ENCODE assay signal across 27 cellular contexts in genomic region chr1:32771561-32772280, GRCh38. TPM values are rescaled to one million over a fixed set of nuclear protein-coding genes. Genes with fewer than 3 reads are reported as not detected.
DNase-seq lines count a peak whose midpoint lies in the region; ATAC-seq, FAIRE-seq and TF ChIP-seq lines count a peak whose summit lies in the region.
"Had no signal": no experiment of that assay in that cellular context is flagged by ENCODE, and none has a peak within 500 bp of the region (broad histone marks: within the 10 kb centered on the region; RNA-seq: fewer than 3 reads in every experiment).

No MANE protein-coding gene starts in this region.

- no peak overlapping the region for H4K91ac ChIP-seq in neuronal stem cell (ENCODE audit: low read depth, low read length, poor library complexity)

- H3K9me2 ChIP-seq in HCT116 (ENCODE audit: insufficient read depth) (no peaks in the 10 kb centered on the region), MM.1S (replicated peaks; ENCODE audit: insufficient read depth, low read length) (no peaks in the 10 kb centered on the region)

- peaks cover 3% of the 10 kb centered on the region for H3K9me1 ChIP-seq in K562 (ENCODE audit: control insufficient read depth, insufficient read depth, low read length)

- H3K79me1 ChIP-seq in neuronal stem cell (ENCODE audit: low read depth, low read length): peaks cover 4% of the 10 kb centered on the region

- H2AK5ac ChIP-seq in neuronal stem cell (ENCODE audit: low read depth, low read length): peak overlapping the region; percentile 68

- no peak overlapping the region for H2BK15ac ChIP-seq in neuronal stem cell (ENCODE audit: low read length)

- in situ Hi-C loops in K562 (cut with MboI): no loop called here

- no peak for TF ChIP-seq CTCF in HCT116 (IDR thresholded peaks at IDR 0.05 in 2 of 3, conservative IDR thresholded peaks at IDR 0.05 in 1 of 3; ENCODE audit: borderline replicate concordance in 1 of 3, insufficient read depth in 1 of 3, low read depth in 2 of 3, low read length in 2 of 3)
- no peak for TF ChIP-seq CTCF in K562 (IDR thresholded peaks at IDR 0.05 in 2 of 3, conservative IDR thresholded peaks at IDR 0.05 in 1 of 3; ENCODE audit: insufficient read depth in 2 of 3, low read depth in 1 of 3, low read length in 3 of 3)
- no peak for TF ChIP-seq CTCF in tibial nerve (IDR thresholded peaks at IDR 0.05)
- TF ChIP-seq CTCF in MM.1S (IDR thresholded peaks at IDR 0.05; ENCODE audit: low read length): no peak

- H4K20me1 ChIP-seq in BLaER1 treated with 17β-estradiol and CSF1 and Interleukin-3, amounts not matched to agents 10 nM and 100 nM: peaks cover 26 to 66% (median 41%) of the 10 kb centered on the region in 11 experiments; a peak in 21 of 22 replicates
- H4K20me1 ChIP-seq in HCT116 (ENCODE audit: insufficient read depth): no peaks in the 10 kb centered on the region
- peaks cover 24% of the 10 kb centered on the region; the same call in 1 of the 2 replicates for H4K20me1 ChIP-seq in K562 (replicated peaks; ENCODE audit: control insufficient read depth, insufficient read depth, low read length)
- 0 out of 2 replicates have a peak, but pooled peaks cover 4% of the 10 kb centered on the region for H4K20me1 ChIP-seq in MM.1S (ENCODE audit: insufficient read depth, low read length)

- CTCF ChIA-PET in HCT116 (lab: Charles Lee): interaction anchor here (1.4 to 5.4 kb wide), 3 partner anchors 19 to 251 kb away, joined by 3 to 108 read pairs (median 10); no protein-coding TSS in a partner anchor
- CTCF ChIA-PET in K562 (lab: Yijun Ruan, JAX; ENCODE audit: low intra/inter-chr PET ratio): interaction anchor here (2.4 to 5.8 kb wide), 2 partner anchors 57 to 60 kb away, joined by 10 to 99 read pairs; no protein-coding TSS in a partner anchor

- no peak overlapping the region for H3K4ac ChIP-seq in neuronal stem cell (ENCODE audit: low read length)

- H3K4me1 ChIP-seq in BLaER1 treated with 17β-estradiol and CSF1 and Interleukin-3, amounts not matched to agents 10 nM and 100 nM: peaks cover 18 to 75% (median 65%) of the 10 kb centered on the region in 10 experiments
- peaks cover 37 to 54% of the 10 kb centered on the region in 2 experiments for H3K4me1 ChIP-seq in HCT116 (ENCODE audit: control insufficient read depth in 1 of 2, insufficient read depth in 2 of 2, low read length in 2 of 2)
- peaks cover 6 to 36% of the 10 kb centered on the region in 2 experiments; a peak in 3 of 5 replicates for H3K4me1 ChIP-seq in K562 (replicated peaks in 1 of 2; ENCODE audit: control insufficient read depth in 2 of 2, insufficient read depth in 2 of 2, low read length in 2 of 2)
- H3K4me1 ChIP-seq in neuronal stem cell (ENCODE audit: control insufficient read depth in 2 of 2, insufficient read depth in 1 of 2, low read depth in 1 of 2, low read length in 2 of 2): peaks cover 3 to 11% of the 10 kb centered on the region in 2 donors
- H3K4me1 ChIP-seq in tibial nerve: peaks cover 0 to 58% (median 4%) of the 10 kb centered on the region in 4 donors
- no peaks in the 10 kb centered on the region for H3K4me1 ChIP-seq in MM.1S (ENCODE audit: low read length)

- WGBS in K562 (ENCODE audit: insufficient coverage, low coverage, missing lambda C conversion rate): 90% methylated on average over 23 of the region's 30 CpGs
- no CpG with 5 or more reads among the region's 30 CpGs for WGBS in neuronal stem cell (ENCODE audit: extremely low coverage in 2 of 2, insufficient read length in 2 of 2, insufficient replicate concordance in 1 of 2), 2 donors
- 69 to 85% methylated on average over 25 to 30 of the region's 30 CpGs for WGBS in tibial nerve, 2 donors

- peaks cover 32 to 41% (median 36%) of the 10 kb centered on the region in 11 experiments for H3K36me3 ChIP-seq in BLaER1 treated with 17β-estradiol and CSF1 and Interleukin-3, amounts not matched to agents 10 nM and 100 nM
- H3K36me3 ChIP-seq in HCT116 (ENCODE audit: control insufficient read depth in 1 of 2, insufficient read depth in 2 of 2, low read length in 2 of 2) (peaks cover 16 to 18% of the 10 kb centered on the region in 2 experiments; a peak in 3 of 4 replicates), K562 (ENCODE audit: control insufficient read depth, insufficient read depth, low read length) (peaks cover 84% of the 10 kb centered on the region; the same call in 2 of the 3 replicates), neuronal stem cell (replicated peaks in 1 of 2; ENCODE audit: control insufficient read depth in 2 of 2, insufficient read depth in 2 of 2, low read length in 2 of 2) (peaks cover 34 to 72% of the 10 kb centered on the region in 2 donors), tibial nerve (peaks cover 0 to 49% (median 0%) of the 10 kb centered on the region in 3 donors), MM.1S (replicated peaks; ENCODE audit: insufficient read depth, low read length) (0 out of 2 replicates have a peak, but pooled peaks cover 3% of the 10 kb centered on the region)

- no peak for DNase-seq in HCT116 (ENCODE audit: low read depth, low spot score)
- no peak for DNase-seq in K562 (ENCODE audit: extremely low read depth in 1 of 4, low spot score in 3 of 4)
- DNase-seq in neuronal stem cell (ENCODE audit: low spot score): no peak
- DNase-seq in tibial nerve (ENCODE audit: low spot score in 2 of 2): no peak
- DNase-seq in activated T-cell treated with anti-CD3 and anti-CD28 coated beads, Interleukin-2, amount 50 U/mL, for 1 hour: no peak
- DNase-seq in NCI-H1436 (lab: John Stamatoyannopoulos, UW): no peak
- DNase-seq in MM.1S: no peak
- DNase-seq: activated CD4-positive, alpha-beta T cell treated with anti-CD3 and anti-CD28 coated beads, Interleukin-2, amount 50 U/mL, for 48 hours; activated CD4-positive, CD25-positive, alpha-beta regulatory T cell; activated CD8-positive, alpha-beta memory T cell treated with anti-CD3 and anti-CD28 coated beads, Interleukin-2, amount 50 U/mL, for 4 hours; anterior cingulate cortex; NCI-H1092; NCI-H1930; NCI-H526 treated with DMSO at 0.1 percent for 48 hours; Right ventricle myocardium superior; small intestine; stimulated activated CD4-positive, alpha-beta T cell treated with anti-CD3 and anti-CD28 coated beads, Interleukin-2, amount 100 ng/mL, for 24 hours; T1000 had no signal

- TF ChIP-seq EP300 in K562 (IDR thresholded peaks at IDR 0.05; ENCODE audit: low read length) (no peak), tibial nerve (IDR thresholded peaks at IDR 0.05) (no peak)

- peak overlapping the region; percentile 44 to 92 (median 80) for H3K4me2 ChIP-seq in BLaER1 treated with 17β-estradiol and CSF1 and Interleukin-3, amounts not matched to agents 10 nM and 100 nM
- H3K4me2 ChIP-seq in HCT116 (ENCODE audit: low read length): no peak overlapping the region
- no peak overlapping the region for H3K4me2 ChIP-seq in K562 (ENCODE audit: insufficient read depth, low read length)
- H3K4me2 ChIP-seq in neuronal stem cell (ENCODE audit: insufficient read depth, low read length, poor library complexity, severe bottlenecking): no peak overlapping the region
- no peak overlapping the region for H3K4me2 ChIP-seq in MM.1S (ENCODE audit: low read depth, low read length)

- RAD21 ChIA-PET in HCT116 (lab: Charles Lee; ENCODE audit: low non-redundant PET in 1 of 2, low total read pairs in 2 of 2, uncharacterized antibody in 2 of 2, unreplicated experiment in 2 of 2): interaction anchor here (3.8 to 8.0 kb wide), 2 partner anchors 59 to 60 kb away, joined by 31 to 41 read pairs; no protein-coding TSS in a partner anchor

- peak overlapping the region in 4 of 11 experiments; percentile 22 to 55 (median 46); a peak in 7 of 22 replicates for H3K27ac ChIP-seq in BLaER1 treated with 17β-estradiol and CSF1 and Interleukin-3, amounts not matched to agents 10 nM and 100 nM
- H3K27ac ChIP-seq in HCT116 (ENCODE audit: low read depth, low read length) (no peak overlapping the region), K562 (ENCODE audit: extremely low read depth, low read depth, low read length) (no peak overlapping the region), neuronal stem cell (replicated peaks; ENCODE audit: low read length) (no peak overlapping the region), tibial nerve (no peak overlapping the region), MM.1S (ENCODE audit: low read length) (no peak overlapping the region)
- H3K27ac ChIP-seq: cardiac muscle cell, neutrophil, vagina had no signal

- no peak overlapping the region for H2BK12ac ChIP-seq in neuronal stem cell (ENCODE audit: low read length)

- H2AFZ ChIP-seq in HCT116 (ENCODE audit: low read depth, low read length, poor library complexity, severe bottlenecking): no peak overlapping the region
- H2AFZ ChIP-seq in K562 (ENCODE audit: low read depth, low read length): no peak overlapping the region
- H2AFZ ChIP-seq in neuronal stem cell (ENCODE audit: low read length): no peak overlapping the region
- no peak overlapping the region for H2AFZ ChIP-seq in MM.1S (ENCODE audit: low read length)

- H3K9me3 ChIP-seq in BLaER1 treated with 17β-estradiol and CSF1 and Interleukin-3, amounts not matched to agents 10 nM and 100 nM (replicated peaks in 1 of 11): no peaks in the 10 kb centered on the region
- H3K9me3 ChIP-seq in HCT116 (ENCODE audit: control insufficient read depth in 1 of 2, insufficient read depth in 1 of 2, low read depth in 1 of 2, low read length in 2 of 2) (no peaks in the 10 kb centered on the region), K562 (replicated peaks; ENCODE audit: control insufficient read depth, insufficient read depth, low read depth, low read length) (no peaks in the 10 kb centered on the region), neuronal stem cell (replicated peaks in 1 of 2; ENCODE audit: control insufficient read depth in 2 of 2, insufficient read depth in 1 of 2, low read depth in 1 of 2, low read length in 2 of 2) (peaks cover 0 to 1% of the 10 kb centered on the region in 2 donors), tibial nerve (no peaks in the 10 kb centered on the region), MM.1S (replicated peaks; ENCODE audit: insufficient read depth, low read length) (no peaks in the 10 kb centered on the region)
- H3K9me3 ChIP-seq: neutrophil, vagina had no signal

- ATAC-seq in HCT116: no peak
- no peak for ATAC-seq in K562
- ATAC-seq: activated T-helper 17 cell treated with anti-CD3 and anti-CD28 coated beads, Interleukin-2, amount 50 U/mL, for 72 hours; stimulated activated effector memory CD8-positive, alpha-beta T cell treated with anti-CD3 and anti-CD28 coated beads, Interleukin-12 subunit alpha, Interleukin-12 subunit beta, amount 100 ng/mL, for 72 hours had no signal

- H4K8ac ChIP-seq in neuronal stem cell (ENCODE audit: low read depth, low read length): no peak overlapping the region

- H3F3A ChIP-seq in MM.1S (ENCODE audit: insufficient read depth, low read length): peaks cover 20% of the 10 kb centered on the region

- no peak overlapping the region for H3K14ac ChIP-seq in neuronal stem cell (ENCODE audit: low read length)

- POLR2A ChIA-PET in HCT116 (lab: Charles Lee) (interaction anchor here (1.0 to 2.4 kb wide), 3 partner anchors 10 to 121 kb away, joined by 3 to 13 read pairs (median 11); partner anchors contain the start of gene RBBP4), K562 (lab: Yijun Ruan, JAX) (interaction anchor here (0.6 to 8.8 kb wide), 15 partner anchors 9 to 323 kb away, joined by 3 to 116 read pairs (median 4); no protein-coding TSS in a partner anchor)

- no peak overlapping the region for H3K23ac ChIP-seq in neuronal stem cell (ENCODE audit: low read depth, low read length, poor library complexity)

- BruUV-seq in HCT116 (replicated peaks; lab: Mats Ljungman, UMichigan) (no TSS peak), K562 (replicated peaks; lab: Mats Ljungman, UMichigan) (no TSS peak)

- TF ChIP-seq RAD21 in HCT116 (IDR thresholded peaks at IDR 0.05; ENCODE audit: low read depth): no peak
- TF ChIP-seq RAD21 in K562 (CRISPR knock-in tag; conservative IDR thresholded peaks at IDR 0.05 in 1 of 2, IDR thresholded peaks at IDR 0.05 in 1 of 2): no peak

- H3K79me2 ChIP-seq in HCT116 (ENCODE audit: insufficient read depth, low read length): peaks cover 8% of the 10 kb centered on the region; the same call in 1 of the 2 replicates
- 0 out of 3 replicates have a peak, but pooled peaks cover 3% of the 10 kb centered on the region for H3K79me2 ChIP-seq in K562 (ENCODE audit: control insufficient read depth, insufficient read depth, low read length)
- H3K79me2 ChIP-seq in MM.1S (ENCODE audit: low read length): no peaks in the 10 kb centered on the region

- no peaks in the 10 kb centered on the region for H3K27me3 ChIP-seq in BLaER1 treated with 17β-estradiol and CSF1 and Interleukin-3, amounts not matched to agents 10 nM and 100 nM
- H3K27me3 ChIP-seq in HCT116 (ENCODE audit: insufficient read depth, low read length) (no peaks in the 10 kb centered on the region), K562 (ENCODE audit: control insufficient read depth in 2 of 2, insufficient read depth in 2 of 2, low read length in 2 of 2) (no peaks in the 10 kb centered on the region), neuronal stem cell (ENCODE audit: control insufficient read depth in 3 of 3, insufficient read depth in 3 of 3, low read depth in 1 of 3, low read length in 3 of 3) (peaks cover 0 to 3% (median 0%) of the 10 kb centered on the region in 3 experiments), tibial nerve (no peaks in the 10 kb centered on the region), MM.1S (replicated peaks; ENCODE audit: insufficient read depth, low read length) (no peaks in the 10 kb centered on the region)
- H3K27me3 ChIP-seq: cardiac muscle cell, neutrophil, vagina had no signal

- H3K9ac ChIP-seq in BLaER1 treated with 17β-estradiol and CSF1 and Interleukin-3, amounts not matched to agents 10 nM and 100 nM: peak overlapping the region in 10 of 11 experiments; percentile 6 to 68 (median 48); a peak in 13 of 22 replicates
- H3K9ac ChIP-seq in HCT116 (ENCODE audit: low read length) (no peak overlapping the region), K562 (ENCODE audit: insufficient read depth in 1 of 2, low read depth in 2 of 2, low read length in 2 of 2) (peak overlapping the region in 1 of 2 experiments; percentile 37; a peak in 1 of 4 replicates), neuronal stem cell (ENCODE audit: low read depth, low read length, poor library complexity) (no peak overlapping the region), MM.1S (ENCODE audit: low read length) (no peak overlapping the region)

- H3K18ac ChIP-seq in neuronal stem cell (ENCODE audit: low read length): no peak overlapping the region

- no peak overlapping the region for H2BK120ac ChIP-seq in neuronal stem cell (ENCODE audit: low read depth, low read length)

- no peak for TF ChIP-seq POLR2A in HCT116 (IDR thresholded peaks at IDR 0.05; ENCODE audit: borderline replicate concordance, extremely low read depth, insufficient read depth, insufficient read length)
- no peak; the same call in 1 of the 2 replicates for TF ChIP-seq POLR2A in K562 (conservative IDR thresholded peaks at IDR 0.05)
- TF ChIP-seq POLR2A in tibial nerve (IDR thresholded peaks at IDR 0.05): no peak

- no peak overlapping the region for H2BK5ac ChIP-seq in neuronal stem cell (ENCODE audit: low read length)

- no peak overlapping the region for H3K4me3 ChIP-seq in BLaER1 treated with 17β-estradiol and CSF1 and Interleukin-3, amounts not matched to agents 10 nM and 100 nM
- H3K4me3 ChIP-seq in HCT116 (replicated peaks in 1 of 2; ENCODE audit: low read depth in 1 of 2, low read length in 2 of 2) (no peak overlapping the region), K562 (no peak overlapping the region), neuronal stem cell (ENCODE audit: low read length in 2 of 2) (peak overlapping the region in 1 of 2 donors; percentile 18), tibial nerve (no peak overlapping the region), MM.1S (ENCODE audit: low read length) (no peak overlapping the region)
- H3K4me3 ChIP-seq: cardiac muscle cell, vagina had no signal

- intact Hi-C loops in HCT116 (cut with micrococcal nuclease) (loop anchor here (2.0 kb wide), 2 partner anchors 323 to 371 kb away; no protein-coding TSS in a partner anchor), K562 (cut with micrococcal nuclease) (loop anchor here (2.0 to 5.0 kb wide), 4 partner anchors 23 to 323 kb away; partner anchors contain the start of gene FNDC5)

- FAIRE-seq in K562 (lab: Jason Lieb, UNC): no peak
- FAIRE-seq: D721Med, endometrium, keratinocyte, small intestine had no signal

RNA-seq across cellular contexts. Expression of gene YARS1, which starts 45.4 kb away (rescaled TPM):
- 244 TPM for total RNA-seq in HCT116 (2021; ENCODE audit: unreplicated experiment)
- 180 and 210 TPM in 2 replicates for polyA plus RNA-seq in HCT116 (2012)
- 469 and 618 TPM in 2 replicates for total RNA-seq in K562 (2011; cell fraction: chromatin; rRNA removed; ENCODE audit: low replicate concordance)
- 286 and 302 TPM in 2 replicates for total RNA-seq in K562 (2011; cell fraction: nucleolus; rRNA removed)
- total RNA-seq in K562 (2011; cell fraction: nucleoplasm; rRNA removed): 416 and 469 TPM in 2 replicates
- 336 and 418 TPM in 2 replicates for total RNA-seq in K562 (2014; rRNA removed)
- 207 and 229 TPM in 2 replicates for total RNA-seq in K562 (2014; rRNA removed; fragmentation: Illumina TruSeq; extraction: Trizol)
- total RNA-seq in K562 (2015; rRNA removed; fragmentation: Illumina TruSeq; extraction: Trizol): 127 TPM in 2 replicates
- total RNA-seq in K562 (2021): 276 and 306 TPM in 2 replicates
- polyA plus RNA-seq in K562 (2011; rRNA removed): 166 and 174 TPM in 2 replicates
- polyA plus RNA-seq in K562 (2011; cell fraction: cytosol; rRNA removed): 69.3 and 114 TPM in 2 replicates
- polyA plus RNA-seq in K562 (2011; cell fraction: nucleus; rRNA removed): 229 and 316 TPM in 2 replicates
- 197 and 532 TPM in 2 replicates for polyA plus RNA-seq in K562 (2012)
- polyA plus RNA-seq in K562 (2014; fragmentation: Illumina TruSeq; extraction: Trizol): 312 and 330 TPM in 2 replicates
- 10 to 100 TPM; 66.2 to 92.8 TPM for polyA plus RNA-seq in K562 (2014; fragmentation: Nextera tagmentation; extraction: Ambion mirVana)
- 182 and 201 TPM in 2 replicates for polyA plus RNA-seq in K562 (2014; rRNA removed)
- 215 and 273 TPM in 2 replicates for polyA minus RNA-seq in K562 (2011; rRNA and poly(A)+ RNA removed)
- polyA minus RNA-seq in K562 (2011; cell fraction: cytosol; rRNA and poly(A)+ RNA removed): 116 and 173 TPM in 2 replicates
- polyA minus RNA-seq in K562 (2011; cell fraction: nucleus; rRNA and poly(A)+ RNA removed): 55.7 and 137 TPM in 2 replicates
- 47.5 TPM for polyA plus RNA-seq in neuronal stem cell (2013, experiment 1 of 2)
- 49.0 TPM for polyA plus RNA-seq in neuronal stem cell (2013, experiment 2 of 2)
- 10 to 100 TPM; 29.0 to 80.7 (median 50.2) TPM for total RNA-seq in tibial nerve

RNA-seq across cellular contexts. Expression of gene S100PBP, which starts 45.7 kb away (rescaled TPM):
- total RNA-seq in HCT116 (2021; ENCODE audit: unreplicated experiment) (38.2 TPM), K562 (2014; rRNA removed) (22.8 and 25.7 TPM in 2 replicates), K562 (2014; rRNA removed; fragmentation: Illumina TruSeq; extraction: Trizol) (60.2 and 71.1 TPM in 2 replicates), K562 (2015; rRNA removed; fragmentation: Illumina TruSeq; extraction: Trizol) (36.3 and 45.2 TPM in 2 replicates), K562 (2021) (39.7 and 51.4 TPM in 2 replicates), tibial nerve (10 to 100 TPM; 24.0 to 55.5 (median 33.4) TPM)
- polyA plus RNA-seq in HCT116 (2012): 8.9 and 15.8 TPM in 2 replicates
- 129 and 333 TPM in 2 replicates for total RNA-seq in K562 (2011; cell fraction: chromatin; rRNA removed; ENCODE audit: low replicate concordance)
- 72.0 and 90.1 TPM in 2 replicates for total RNA-seq in K562 (2011; cell fraction: nucleolus; rRNA removed)
- 168 and 289 TPM in 2 replicates for total RNA-seq in K562 (2011; cell fraction: nucleoplasm; rRNA removed)
- polyA plus RNA-seq in K562 (2011; rRNA removed) (58.9 and 59.8 TPM in 2 replicates), K562 (2014; fragmentation: Illumina TruSeq; extraction: Trizol) (29.4 and 32.9 TPM in 2 replicates), K562 (2014; fragmentation: Nextera tagmentation; extraction: Ambion mirVana) (10 to 100 TPM; 22.9 to 31.8 TPM), K562 (2014; rRNA removed) (29.3 and 37.7 TPM in 2 replicates)
- polyA plus RNA-seq in K562 (2011; cell fraction: cytosol; rRNA removed): 11.6 and 25.9 TPM in 2 replicates
- 46.3 and 64.2 TPM in 2 replicates for polyA plus RNA-seq in K562 (2011; cell fraction: nucleus; rRNA removed)
- polyA plus RNA-seq in K562 (2012): 17.6 and 23.2 TPM in 2 replicates
- 81.4 and 115 TPM in 2 replicates for polyA minus RNA-seq in K562 (2011; rRNA and poly(A)+ RNA removed)
- 23.3 and 23.8 TPM in 2 replicates for polyA minus RNA-seq in K562 (2011; cell fraction: cytosol; rRNA and poly(A)+ RNA removed)
- polyA minus RNA-seq in K562 (2011; cell fraction: nucleus; rRNA and poly(A)+ RNA removed): 27.1 and 58.4 TPM in 2 replicates
- polyA plus RNA-seq in neuronal stem cell (2013, experiment 1 of 2): 23.3 TPM
- 25.6 TPM for polyA plus RNA-seq in neuronal stem cell (2013, experiment 2 of 2)

Comparison
In these comparisons a context has a peak if more than half of its experiments do, and no peak if none do; other contexts are left out.
1. H3K4me2 ChIP-seq: peak in BLaER1 treated with 17β-estradiol and CSF1 and Interleukin-3, amounts not matched to agents 10 nM and 100 nM (11 of 11); none in HCT116 (single experiment), K562 (single experiment), neuronal stem cell (single experiment) and MM.1S (single experiment).
2. H3K9ac ChIP-seq: peak in BLaER1 treated with 17β-estradiol and CSF1 and Interleukin-3, amounts not matched to agents 10 nM and 100 nM (10 of 11); none in HCT116 (single experiment), neuronal stem cell (single experiment) and MM.1S (single experiment).